13 cellular contexts compared by ENCODE assay signal in genomic region chr6:37020426-37021211, GRCh38. TPM values are rescaled to one million over a fixed set of nuclear protein-coding genes. Genes with fewer than 3 reads are reported as not detected.
DNase-seq lines count a peak whose midpoint lies in the region; ATAC-seq, FAIRE-seq and TF ChIP-seq lines count a peak whose summit lies in the region.
"Had no signal": no experiment of that assay in that cellular context is flagged by ENCODE, and none has a peak within 500 bp of the region (broad histone marks: within the 10 kb centered on the region; RNA-seq: fewer than 3 reads in every experiment).

No MANE protein-coding gene starts in this region.

- H3K27ac Mint-ChIP-seq in activated B cell treated with CpG ODN at 0.5 μM for 24 hours, result peak overlapping the region; percentile 24
- peak overlapping the region in 5 of 9 donors; percentile 51 to 87 (median 69) for H3K27ac Mint-ChIP-seq in naive thymus-derived CD4-positive, alpha-beta T cell
- H3K27ac Mint-ChIP-seq: activated naive CD8-positive, alpha-beta T cell had no signal

- H3K27me3 ChIP-seq in naive thymus-derived CD4-positive, alpha-beta T cell (ENCODE audit: control insufficient read depth in 2 of 2, insufficient read depth in 2 of 2, low read length in 2 of 2), result no peaks in the 10 kb centered on the region

- ATAC-seq in activated B cell treated with CpG ODN at 0.5 μM for 24 hours (ENCODE audit: low read depth) (no peak), left ventricle myocardium superior (no peak)
- no peak for ATAC-seq in naive thymus-derived CD4-positive, alpha-beta T cell
- ATAC-seq in activated T-cell treated with anti-CD3 and anti-CD28 coated beads, Interleukin-2, amount 50 U/mL, for 4 hours, result no peak
- ATAC-seq: A549 had no signal

- no peak overlapping the region for H3K4me3 Mint-ChIP-seq in activated B cell treated with CpG ODN at 0.5 μM for 24 hours
- peak overlapping the region in 2 of 10 donors; percentile 1 to 11 for H3K4me3 Mint-ChIP-seq in naive thymus-derived CD4-positive, alpha-beta T cell
- H3K4me3 Mint-ChIP-seq in activated T-cell treated with anti-CD3 and anti-CD28 coated beads, Interleukin-2, amount 50 U/mL, for 4 hours, result no peak overlapping the region
- H3K4me3 Mint-ChIP-seq: activated naive CD8-positive, alpha-beta T cell had no signal

- no peak overlapping the region for H3K27ac ChIP-seq in naive thymus-derived CD4-positive, alpha-beta T cell (ENCODE audit: low read depth, low read length)

- H3K4me1 ChIP-seq in naive thymus-derived CD4-positive, alpha-beta T cell (ENCODE audit: control insufficient read depth in 2 of 2, insufficient read depth in 2 of 2, low read length in 2 of 2), result peaks cover 28 to 32% of the 10 kb centered on the region in 2 donors

- CTCF ChIA-PET in activated B cell treated with CpG ODN at 0.5 μM for 24 hours (lab: Charles Lee), result interaction anchor here (0.6 to 10.6 kb wide), 8 partner anchors 13 to 255 kb away, joined by 3 to 185 read pairs (median 50); partner anchors contain the start of gene PIM1
- CTCF ChIA-PET in naive thymus-derived CD4-positive, alpha-beta T cell (lab: Charles Lee), result interaction anchor here (0.5 to 16.2 kb wide), 17 partner anchors 11 to 297 kb away, joined by 3 to 639 read pairs (median 4); partner anchors contain the start of genes C6orf89 and PIM1

- no peaks in the 10 kb centered on the region for H3K27me3 Mint-ChIP-seq in activated B cell treated with CpG ODN at 0.5 μM for 24 hours
- no peaks in the 10 kb centered on the region for H3K27me3 Mint-ChIP-seq in naive thymus-derived CD4-positive, alpha-beta T cell
- H3K27me3 Mint-ChIP-seq in activated T-cell treated with anti-CD3 and anti-CD28 coated beads, Interleukin-2, amount 50 U/mL, for 4 hours (ENCODE audit: low read depth), result no peaks in the 10 kb centered on the region
- H3K27me3 Mint-ChIP-seq: activated naive CD8-positive, alpha-beta T cell had no signal

- no peak for TF ChIP-seq CTCF in activated B cell treated with CpG ODN at 0.5 μM for 24 hours (IDR thresholded peaks at IDR 0.05)

- peaks cover 92% of the 10 kb centered on the region for H3K36me3 Mint-ChIP-seq in activated B cell treated with CpG ODN at 0.5 μM for 24 hours (ENCODE audit: low read depth)
- H3K36me3 Mint-ChIP-seq in naive thymus-derived CD4-positive, alpha-beta T cell, result peaks cover 0 to 4% (median 0%) of the 10 kb centered on the region in 5 donors
- H3K36me3 Mint-ChIP-seq in activated T-cell treated with anti-CD3 and anti-CD28 coated beads, Interleukin-2, amount 50 U/mL, for 4 hours (ENCODE audit: insufficient read depth), result no peaks in the 10 kb centered on the region
- H3K36me3 Mint-ChIP-seq: activated naive CD8-positive, alpha-beta T cell had no signal

- no peaks in the 10 kb centered on the region for H3K9me3 Mint-ChIP-seq in activated B cell treated with CpG ODN at 0.5 μM for 24 hours
- peaks cover 0 to 1% (median 0%) of the 10 kb centered on the region in 11 donors for H3K9me3 Mint-ChIP-seq in naive thymus-derived CD4-positive, alpha-beta T cell
- H3K9me3 Mint-ChIP-seq in activated T-cell treated with anti-CD3 and anti-CD28 coated beads, Interleukin-2, amount 50 U/mL, for 4 hours, result no peaks in the 10 kb centered on the region

- no peak overlapping the region for H3K4me3 ChIP-seq in naive thymus-derived CD4-positive, alpha-beta T cell (ENCODE audit: low read length)
- H3K4me3 ChIP-seq: A549 had no signal

- peaks cover 38% of the 10 kb centered on the region for H3K4me1 Mint-ChIP-seq in activated B cell treated with CpG ODN at 0.5 μM for 24 hours
- peaks cover 38 to 72% (median 47%) of the 10 kb centered on the region in 7 donors for H3K4me1 Mint-ChIP-seq in naive thymus-derived CD4-positive, alpha-beta T cell
- H3K4me1 Mint-ChIP-seq in activated T-cell treated with anti-CD3 and anti-CD28 coated beads, Interleukin-2, amount 50 U/mL, for 4 hours (ENCODE audit: low read depth), result peaks cover 55% of the 10 kb centered on the region

- intact Hi-C loops in activated B cell treated with CpG ODN at 0.5 μM for 24 hours (cut with micrococcal nuclease) (no loop called here), left ventricle myocardium superior (cut with micrococcal nuclease) (loop anchor here (10.0 kb wide), 1 partner anchor 194 kb away; no protein-coding TSS in a partner anchor)
- intact Hi-C loops in naive thymus-derived CD4-positive, alpha-beta T cell (cut with micrococcal nuclease), result loop anchor here (1.0 kb wide), 2 partner anchors 31 to 152 kb away; no protein-coding TSS in a partner anchor

- FAIRE-seq in HTR-8/SVneo (lab: Jason Lieb, UNC), result peak; percentile 86
- FAIRE-seq: A549, TTC549 had no signal

- H3K9me3 ChIP-seq in naive thymus-derived CD4-positive, alpha-beta T cell (ENCODE audit: control insufficient read depth in 2 of 3, low read length in 3 of 3), result no peaks in the 10 kb centered on the region
- H3K9me3 ChIP-seq: A549 had no signal

- no peaks in the 10 kb centered on the region for H3K36me3 ChIP-seq in naive thymus-derived CD4-positive, alpha-beta T cell (ENCODE audit: control insufficient read depth in 2 of 3, insufficient read depth in 3 of 3, low read length in 3 of 3)

- POLR2A ChIA-PET in activated B cell treated with CpG ODN at 0.5 μM for 24 hours (lab: Charles Lee), result interaction anchor here (0.6 to 24.7 kb wide), 11 partner anchors 9 to 191 kb away, joined by 3 to 519 read pairs (median 5); partner anchors contain the start of genes FGD2 and PIM1
- POLR2A ChIA-PET in naive thymus-derived CD4-positive, alpha-beta T cell (lab: Charles Lee), result interaction anchor here (1.3 to 14.9 kb wide), 5 partner anchors 26 to 189 kb away, joined by 3 to 276 read pairs (median 19); partner anchors contain the start of gene PIM1

- DNase-seq in NCI-H146 (lab: John Stamatoyannopoulos, UW) (peak; percentile 33), NCI-H146 treated with DMSO at 0.1 percent for 48 hours (lab: John Stamatoyannopoulos, UW; ENCODE audit: unreplicated experiment) (no peak), HTR-8/SVneo (ENCODE audit: insufficient read length, low spot score) (no peak), activated B cell treated with CpG ODN at 0.5 μM for 24 hours (no peak), left ventricle myocardium superior (no peak), SHP77 (lab: John Stamatoyannopoulos, UW) (no peak)
- no peak for DNase-seq in naive thymus-derived CD4-positive, alpha-beta T cell
- DNase-seq in activated T-cell treated with anti-CD3 and anti-CD28 coated beads, Interleukin-2, amount 50 U/mL, for 4 hours, result no peak

RNA-seq across cellular contexts. Expression of gene FGD2, which starts 15.2 kb away (rescaled TPM):
- total RNA-seq in activated B cell treated with CpG ODN at 0.5 μM for 24 hours, result 362 and 435 TPM in 2 replicates
- 10 to 100 TPM in 1 of 5 experiments, 1 to 10 TPM in 4; 1.4 to 71.9 (median 3.5) TPM for total RNA-seq in naive thymus-derived CD4-positive, alpha-beta T cell
- under 1 TPM; 0.25 to 0.38 TPM for polyA plus RNA-seq in naive thymus-derived CD4-positive, alpha-beta T cell
- 8.0 TPM for total RNA-seq in left ventricle myocardium superior
- total RNA-seq in activated T-cell treated with anti-CD3 and anti-CD28 coated beads, Interleukin-2, amount 50 U/mL, for 4 hours, result 1 to 10 TPM in 2 of 3 donors, under 1 TPM in 1; 0.87 to 1.5 (median 1.1) TPM
- total RNA-seq: chondrocyte, epithelial cell of proximal tubule had no signal
- polyA plus RNA-seq: A549 had no signal

RNA-seq across cellular contexts. Expression of gene MTCH1, which starts 34.6 kb away (rescaled TPM):
- total RNA-seq in activated B cell treated with CpG ODN at 0.5 μM for 24 hours (128 and 133 TPM in 2 replicates), left ventricle myocardium superior (216 TPM)
- 100 to 1,000 TPM; 123 to 198 (median 130) TPM for total RNA-seq in naive thymus-derived CD4-positive, alpha-beta T cell
- 10 to 100 TPM; 75.2 to 85.7 TPM for polyA plus RNA-seq in naive thymus-derived CD4-positive, alpha-beta T cell
- total RNA-seq in activated T-cell treated with anti-CD3 and anti-CD28 coated beads, Interleukin-2, amount 50 U/mL, for 4 hours, result 100 to 1,000 TPM; 100 to 104 (median 104) TPM
